28 cellular contexts compared by ENCODE assay signal in genomic region chr12:109729837-109730200, GRCh38. TPM values are rescaled to one million over a fixed set of nuclear protein-coding genes. Genes with fewer than 3 reads are reported as not detected.
DNase-seq lines count a peak whose midpoint lies in the region; ATAC-seq and TF ChIP-seq lines count a peak whose summit lies in the region.
"Had no signal": no experiment of that assay in that cellular context is flagged by ENCODE, and none has a peak within 500 bp of the region (broad histone marks: within the 10 kb centered on the region; RNA-seq: fewer than 3 reads in every experiment).

No MANE protein-coding gene starts in this region.

- no peak for ATAC-seq in stimulated activated naive CD8-positive, alpha-beta T cell treated with anti-CD3 and anti-CD28 coated beads, Interleukin-15, amount 100 ng/mL, for 72 hours
- no peak for ATAC-seq in stimulated activated naive CD8-positive, alpha-beta T cell treated with anti-CD3 and anti-CD28 coated beads, Interleukin-15, Interleukin-2, amounts not matched to agents 100 U/mL and 50 U/mL, for 24 hours
- ATAC-seq in HG03159 (IDR thresholded peaks at IDR 0.05; ENCODE audit: unreplicated experiment) (no peak), GM18505 (IDR thresholded peaks at IDR 0.05; ENCODE audit: unreplicated experiment) (no peak)
- ATAC-seq: natural killer cell treated with Interleukin-12 subunit alpha and Interleukin-12 subunit beta and Interleukin-15 and Interleukin-18, amount 100 ng/mL, for 72 hours; Panc1 had no signal

- intact Hi-C loops in posterior vena cava (cut with DNase I): no loop called here

- no peak overlapping the region for H3K4me3 ChIP-seq in endodermal cell (ENCODE audit: low read length)
- H3K4me3 ChIP-seq: BLaER1, esophagus squamous epithelium, GM23248, SJCRH30, thyroid gland had no signal

- H3K9ac ChIP-seq in endodermal cell (ENCODE audit: extremely low read depth, low read length, poor library complexity, severe bottlenecking): no peak overlapping the region
- H3K9ac ChIP-seq: BLaER1, GM23248 had no signal

- H3K4me1 Mint-ChIP-seq in stimulated activated naive CD8-positive, alpha-beta T cell treated with anti-CD3 and anti-CD28 coated beads, Interleukin-15, amount 100 ng/mL, for 72 hours: peaks cover 11% of the 10 kb centered on the region
- peaks cover 22% of the 10 kb centered on the region for H3K4me1 Mint-ChIP-seq in endodermal cell

- 91 to 100% methylated on average over 3 to 8 of the region's 8 CpGs for WGBS in endodermal cell (ENCODE audit: insufficient coverage in 1 of 2, insufficient read length in 1 of 2), 2 experiments

- H3K36me3 Mint-ChIP-seq in endodermal cell (ENCODE audit: low read depth): peaks cover 6% of the 10 kb centered on the region
- H3K36me3 Mint-ChIP-seq: natural killer cell treated with Interleukin-12 subunit alpha and Interleukin-12 subunit beta and Interleukin-15 and Interleukin-18, amount 100 ng/mL, for 72 hours had no signal

- no peaks in the 10 kb centered on the region for H3K9me3 Mint-ChIP-seq in stimulated activated naive CD8-positive, alpha-beta T cell treated with anti-CD3 and anti-CD28 coated beads, Interleukin-15, amount 100 ng/mL, for 72 hours
- H3K9me3 Mint-ChIP-seq in endodermal cell: no peaks in the 10 kb centered on the region
- H3K9me3 Mint-ChIP-seq: activated T-helper 2 cell treated with anti-CD3 and anti-CD28 coated beads, Interferon-gamma antibody, Interleukin-2, Interleukin-4, amounts not matched to agents 10 μg/mL and 5 μg/mL and 100 μg/mL, durations not matched to agents 14 hours and 24 hours and 36 hours; natural killer cell treated with Interleukin-12 subunit alpha and Interleukin-12 subunit beta and Interleukin-15 and Interleukin-18, amount 100 ng/mL, for 72 hours had no signal

- no peak overlapping the region for H3K27ac ChIP-seq in endodermal cell (ENCODE audit: low read depth, low read length)
- H3K27ac ChIP-seq: BLaER1, esophagus squamous epithelium, GM23248, SJCRH30, thyroid gland, WERI-Rb-1 had no signal

- TF ChIP-seq CTCF in endodermal cell (conservative IDR thresholded peaks at IDR 0.05): no peak

- no peak for DNase-seq in stimulated activated naive CD8-positive, alpha-beta T cell treated with anti-CD3 and anti-CD28 coated beads, Interleukin-15, amount 100 ng/mL, for 72 hours
- no peak for DNase-seq in stimulated activated naive CD8-positive, alpha-beta T cell treated with anti-CD3 and anti-CD28 coated beads, Interleukin-15, Interleukin-2, amounts not matched to agents 100 U/mL and 50 U/mL, for 24 hours
- DNase-seq in endodermal cell (peak; percentile 37), posterior vena cava (ENCODE audit: low spot score) (peak; percentile 78), LoVo (ENCODE audit: low spot score) (no peak)
- DNase-seq: activated CD4-positive, alpha-beta T cell treated with anti-CD3 and anti-CD28 coated beads for 48 hours; dermis blood vessel endothelial cell; esophagus squamous epithelium; foreskin melanocyte; GM23248; Kasumi-1; kidney glomerular epithelial cell; NCI-H1436 treated with DMSO at 0.1 percent for 48 hours; NCI-H226; NCI-H526 treated with DMSO at 0.1 percent for 48 hours; SJCRH30; small intestine; stimulated activated CD4-positive, alpha-beta T cell treated with anti-CD3 and anti-CD28 coated beads, Interleukin-1b, Interleukin-23, amount 100 ng/mL, for 48 hours; stimulated activated naive CD4-positive, alpha-beta T cell treated with Interleukin-2 at 50 U/mL for 16 hours; T1000; thyroid gland; WERI-Rb-1 had no signal

- H3K27ac Mint-ChIP-seq in stimulated activated naive CD8-positive, alpha-beta T cell treated with anti-CD3 and anti-CD28 coated beads, Interleukin-15, amount 100 ng/mL, for 72 hours: peak overlapping the region; percentile 2 to 73
- no peak overlapping the region for H3K27ac Mint-ChIP-seq in endodermal cell
- H3K27ac Mint-ChIP-seq: activated T-helper 2 cell treated with anti-CD3 and anti-CD28 coated beads, Interferon-gamma antibody, Interleukin-2, Interleukin-4, amounts not matched to agents 10 μg/mL and 5 μg/mL and 100 μg/mL, durations not matched to agents 14 hours and 24 hours and 36 hours; natural killer cell treated with Interleukin-12 subunit alpha and Interleukin-12 subunit beta and Interleukin-15 and Interleukin-18, amount 100 ng/mL, for 72 hours had no signal

- H3K4me1 ChIP-seq in endodermal cell (ENCODE audit: control insufficient read depth, insufficient read depth, low read length): peaks cover 6% of the 10 kb centered on the region
- H3K4me1 ChIP-seq: thyroid gland had no signal

- H3K27me3 ChIP-seq in endodermal cell (ENCODE audit: control insufficient read depth, insufficient read depth, low read length, poor library complexity, severe bottlenecking): no peaks in the 10 kb centered on the region
- H3K27me3 ChIP-seq: BLaER1, SJCRH30, thyroid gland had no signal

- peaks cover 14% of the 10 kb centered on the region for H3K27me3 Mint-ChIP-seq in stimulated activated naive CD8-positive, alpha-beta T cell treated with anti-CD3 and anti-CD28 coated beads, Interleukin-15, amount 100 ng/mL, for 72 hours
- no peaks in the 10 kb centered on the region for H3K27me3 Mint-ChIP-seq in endodermal cell (ENCODE audit: insufficient read depth)

- no peak for TF ChIP-seq POLR2A in GM18505 (IDR thresholded peaks at IDR 0.05; ENCODE audit: borderline replicate concordance, extremely low read depth, insufficient read depth, insufficient read length)

- no peaks in the 10 kb centered on the region for H3K9me3 ChIP-seq in endodermal cell (ENCODE audit: control insufficient read depth, low read length)
- H3K9me3 ChIP-seq: BLaER1, esophagus squamous epithelium, SJCRH30, thyroid gland had no signal

- peaks cover 14% of the 10 kb centered on the region for H3K36me3 ChIP-seq in endodermal cell (ENCODE audit: control insufficient read depth, insufficient read depth, low read length)
- H3K36me3 ChIP-seq: BLaER1, esophagus squamous epithelium, SJCRH30, thyroid gland had no signal

- no peak overlapping the region for H3K4me3 Mint-ChIP-seq in stimulated activated naive CD8-positive, alpha-beta T cell treated with anti-CD3 and anti-CD28 coated beads, Interleukin-15, amount 100 ng/mL, for 72 hours
- H3K4me3 Mint-ChIP-seq in endodermal cell: no peak overlapping the region
- H3K4me3 Mint-ChIP-seq: natural killer cell treated with Interleukin-12 subunit alpha and Interleukin-12 subunit beta and Interleukin-15 and Interleukin-18, amount 100 ng/mL, for 72 hours had no signal

RNA-seq across cellular contexts. Expression of gene FAM222A, which starts 16.2 kb away (rescaled TPM):
- 10 to 100 TPM; 21.6 to 24.4 TPM for total RNA-seq in endodermal cell
- 8.7 TPM for polyA plus RNA-seq in endodermal cell (2013, experiment 1 of 2)
- 8.7 TPM for polyA plus RNA-seq in endodermal cell (2013, experiment 2 of 2)
- under 1 TPM; 0.62 to 0.79 TPM for total RNA-seq in posterior vena cava
- polyA plus RNA-seq: GM23248 had no signal

Comparison
In these comparisons a context has a peak if more than half of its experiments do, and no peak if none do; other contexts are left out.
1. DNase-seq: peak in endodermal cell (single experiment) and posterior vena cava (single experiment); none in stimulated activated naive CD8-positive, alpha-beta T cell treated with anti-CD3 and anti-CD28 coated beads, Interleukin-15, amount 100 ng/mL, for 72 hours (0 of 2), stimulated activated naive CD8-positive, alpha-beta T cell treated with anti-CD3 and anti-CD28 coated beads, Interleukin-15, Interleukin-2, amounts not matched to agents 100 U/mL and 50 U/mL, for 24 hours (single experiment) and LoVo (single experiment).
2. RNA of gene FAM222A, which starts 16.2 kb away (total RNA-seq): 21.6 to 24.4 TPM in endodermal cell; 0.62 to 0.79 TPM in posterior vena cava; every median in the first group is over 10 times any median in the second.